In genomic region chr1:201809876-201810275, GRCh38 we compare ENCODE assay signal across 25 cellular contexts.
"Had no signal": no experiment of that assay in that cellular context is flagged by ENCODE, and none has a peak within 500 bp of the region (broad histone marks: within the 10 kb centered on the region; RNA-seq: fewer than 3 reads in every experiment).

No MANE protein-coding gene starts in this region.

- H3K27me3 Mint-ChIP-seq: dendritic cell treated with granulocyte-macrophage colony-stimulating factor and Interleukin-4, amounts not matched to agents 40 ng/mL and 50 ng/mL, for 4 days; effector memory CD8-positive, alpha-beta T cell had no signal

- H3K27ac ChIP-seq: colonic mucosa, coronary artery, epithelial cell of prostate, esophagus muscularis mucosa, esophagus squamous epithelium, foreskin keratinocyte, gastrocnemius medialis, gastroesophageal sphincter, heart left ventricle, heart right ventricle had no signal

- H3K4me3 Mint-ChIP-seq: dendritic cell treated with granulocyte-macrophage colony-stimulating factor and Interleukin-4, amounts not matched to agents 40 ng/mL and 50 ng/mL, for 4 days; effector memory CD8-positive, alpha-beta T cell; endodermal cell had no signal

- H3K9me3 ChIP-seq: colonic mucosa, esophagus muscularis mucosa, esophagus squamous epithelium, gastrocnemius medialis, gastroesophageal sphincter, heart left ventricle, heart right ventricle had no signal

- H3K9me3 Mint-ChIP-seq: dendritic cell treated with granulocyte-macrophage colony-stimulating factor and Interleukin-4, amounts not matched to agents 40 ng/mL and 50 ng/mL, for 4 days; effector memory CD8-positive, alpha-beta T cell; endodermal cell had no signal

- H3K4me1 ChIP-seq: colonic mucosa, esophagus muscularis mucosa, esophagus squamous epithelium, foreskin keratinocyte, gastrocnemius medialis, gastroesophageal sphincter had no signal

- H3K27me3 ChIP-seq: colonic mucosa, dorsolateral prefrontal cortex, esophagus muscularis mucosa, esophagus squamous epithelium, foreskin keratinocyte, gastrocnemius medialis, gastroesophageal sphincter, heart left ventricle, heart right ventricle had no signal

- ATAC-seq: effector memory CD8-positive, alpha-beta T cell; esophagus mucosa; foreskin keratinocyte; gastrocnemius medialis; gastroesophageal sphincter; heart left ventricle; heart right ventricle had no signal

- H3K27ac Mint-ChIP-seq: dendritic cell treated with granulocyte-macrophage colony-stimulating factor and Interleukin-4, amounts not matched to agents 40 ng/mL and 50 ng/mL, for 4 days; effector memory CD8-positive, alpha-beta T cell; endodermal cell had no signal

- H3K4me3 ChIP-seq: colonic mucosa, coronary artery, dorsolateral prefrontal cortex, esophagus muscularis mucosa, esophagus squamous epithelium, gastrocnemius medialis, gastroesophageal sphincter, heart left ventricle, heart right ventricle had no signal

- DNase-seq: colonic mucosa; cortex of kidney; dermis blood vessel endothelial cell; dorsolateral prefrontal cortex; effector CD4-positive, alpha-beta T cell; effector CD8-positive, alpha-beta T cell; effector memory CD4-positive, alpha-beta T cell; effector memory CD8-positive, alpha-beta T cell; endodermal cell; erythroblast; esophagus squamous epithelium; foreskin fibroblast; foreskin keratinocyte; foreskin melanocyte; gastrocnemius medialis; glutamatergic neuron; head of caudate nucleus; heart left ventricle; heart right ventricle had no signal

- H3K4me1 Mint-ChIP-seq: endodermal cell had no signal
